In the genomic region with DNA sequence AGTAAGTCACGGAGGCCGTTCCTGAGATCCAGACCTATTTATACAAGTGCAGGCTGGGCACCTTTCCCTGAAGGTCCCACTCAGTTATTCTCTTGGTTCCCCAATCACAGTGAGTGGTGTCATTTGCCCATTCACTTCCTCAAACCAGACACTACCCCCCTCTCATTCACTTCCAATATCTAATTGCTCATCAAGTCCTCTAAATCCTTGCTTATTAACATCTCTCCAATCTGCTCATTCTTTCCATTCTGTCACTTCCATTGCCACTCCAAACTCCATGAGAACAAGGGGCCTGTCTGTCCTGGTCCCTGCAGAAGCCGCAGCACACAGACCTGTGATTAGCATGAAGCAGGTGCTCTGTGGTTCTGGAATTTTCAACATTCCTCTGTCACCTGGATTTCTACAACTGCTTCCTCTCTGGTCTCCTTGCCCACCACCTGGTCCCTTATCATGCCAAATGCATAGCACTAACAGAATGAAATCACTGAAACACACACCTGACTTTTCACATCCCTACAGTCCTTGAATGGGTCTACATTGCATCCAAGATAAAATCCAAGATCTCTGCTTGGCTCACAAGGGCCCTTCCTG, we compare ENCODE assay signal across 11 cellular contexts. TPM values are rescaled to one million over a fixed set of nuclear protein-coding genes. Genes with fewer than 3 reads are reported as not detected.
DNase-seq lines count a peak whose midpoint lies in the region; ATAC-seq and TF ChIP-seq lines count a peak whose summit lies in the region.
"Had no signal": no experiment of that assay in that cellular context is flagged by ENCODE, and none has a peak within 500 bp of the region (broad histone marks: within the 10 kb centered on the region; RNA-seq: fewer than 3 reads in every experiment).

No MANE protein-coding gene starts in this region.

- no peak for TF ChIP-seq CTCF in endodermal cell (conservative IDR thresholded peaks at IDR 0.05)

- POLR2A ChIA-PET in CD8-positive, alpha-beta memory T cell (lab: Charles Lee): no interaction called here
- POLR2A ChIA-PET in activated CD8-positive, alpha-beta T cell treated with anti-CD3 and anti-CD28 coated beads, Interleukin-2, amount 10 ng/mL, durations not matched to agents 7 days and 5 days (lab: Charles Lee): no interaction called here

- WGBS in endodermal cell (ENCODE audit: insufficient coverage in 1 of 2, insufficient read length in 1 of 2), 2 experiments: 86 to 92% methylated on average over 3 of the region's 3 CpGs

- DNase-seq in AML-193 (lab: John Stamatoyannopoulos, UW): peak; percentile 30 to 41
- no peak for DNase-seq in CD8-positive, alpha-beta memory T cell
- DNase-seq in activated CD8-positive, alpha-beta T cell treated with anti-CD3 and anti-CD28 coated beads, Interleukin-2, amount 10 ng/mL, durations not matched to agents 7 days and 5 days: no peak
- DNase-seq in left lobe of liver (ENCODE audit: low spot score): no peak
- DNase-seq in RKO (ENCODE audit: low spot score): no peak
- DNase-seq in endodermal cell: no peak
- DNase-seq in NCI-H446 treated with DMSO at 0.1 percent for 48 hours (lab: John Stamatoyannopoulos, UW): no peak
- DNase-seq: kidney, NCI-H1436 treated with DMSO at 0.1 percent for 48 hours had no signal

- no peak overlapping the region for H3K4me3 ChIP-seq in CD8-positive, alpha-beta memory T cell (ENCODE audit: low read length)
- no peak overlapping the region for H3K4me3 ChIP-seq in endodermal cell (ENCODE audit: low read length)
- H3K4me3 ChIP-seq: gastroesophageal sphincter had no signal

- no peaks in the 10 kb centered on the region for H3K36me3 ChIP-seq in CD8-positive, alpha-beta memory T cell (ENCODE audit: insufficient read depth, low read length)
- H3K36me3 ChIP-seq in endodermal cell (ENCODE audit: control insufficient read depth, insufficient read depth, low read length): no peaks in the 10 kb centered on the region
- H3K36me3 ChIP-seq: gastroesophageal sphincter had no signal

- CTCF ChIA-PET in CD8-positive, alpha-beta memory T cell (lab: Charles Lee): interaction anchor here (1.2 to 1.8 kb wide), 2 partner anchors 8 to 56 kb away, joined by 3 to 4 read pairs; partner anchors contain the start of gene ATXN1
- CTCF ChIA-PET in activated CD8-positive, alpha-beta T cell treated with anti-CD3 and anti-CD28 coated beads, Interleukin-2, amount 10 ng/mL, durations not matched to agents 7 days and 5 days (lab: Charles Lee): no interaction called here

- peaks cover 57 to 81% (median 79%) of the 10 kb centered on the region in 3 donors for H3K4me1 Mint-ChIP-seq in CD8-positive, alpha-beta memory T cell
- H3K4me1 Mint-ChIP-seq in activated CD8-positive, alpha-beta T cell treated with anti-CD3 and anti-CD28 coated beads, Interleukin-2, amount 10 ng/mL, durations not matched to agents 7 days and 5 days (ENCODE audit: low read depth): peaks cover 52% of the 10 kb centered on the region
- H3K4me1 Mint-ChIP-seq in endodermal cell: peaks cover 12% of the 10 kb centered on the region

- peak overlapping the region; percentile 31 to 87 (median 76) for H3K27ac Mint-ChIP-seq in CD8-positive, alpha-beta memory T cell
- peak overlapping the region; percentile 12 for H3K27ac Mint-ChIP-seq in activated CD8-positive, alpha-beta T cell treated with anti-CD3 and anti-CD28 coated beads, Interleukin-2, amount 10 ng/mL, durations not matched to agents 7 days and 5 days
- H3K27ac Mint-ChIP-seq in endodermal cell: no peak overlapping the region

- H3K27me3 Mint-ChIP-seq in CD8-positive, alpha-beta memory T cell: no peaks in the 10 kb centered on the region
- H3K27me3 Mint-ChIP-seq in activated CD8-positive, alpha-beta T cell treated with anti-CD3 and anti-CD28 coated beads, Interleukin-2, amount 10 ng/mL, durations not matched to agents 7 days and 5 days (ENCODE audit: low read depth): no peaks in the 10 kb centered on the region
- no peaks in the 10 kb centered on the region for H3K27me3 Mint-ChIP-seq in endodermal cell (ENCODE audit: insufficient read depth)

- peaks cover 0 to 5% (median 3%) of the 10 kb centered on the region in 3 donors for H3K36me3 Mint-ChIP-seq in CD8-positive, alpha-beta memory T cell
- H3K36me3 Mint-ChIP-seq in activated CD8-positive, alpha-beta T cell treated with anti-CD3 and anti-CD28 coated beads, Interleukin-2, amount 10 ng/mL, durations not matched to agents 7 days and 5 days (ENCODE audit: low read depth): peaks cover 11% of the 10 kb centered on the region
- no peaks in the 10 kb centered on the region for H3K36me3 Mint-ChIP-seq in endodermal cell (ENCODE audit: low read depth)

- H3K9me3 Mint-ChIP-seq in CD8-positive, alpha-beta memory T cell: no peaks in the 10 kb centered on the region
- H3K9me3 Mint-ChIP-seq in activated CD8-positive, alpha-beta T cell treated with anti-CD3 and anti-CD28 coated beads, Interleukin-2, amount 10 ng/mL, durations not matched to agents 7 days and 5 days (ENCODE audit: insufficient read depth): no peaks in the 10 kb centered on the region
- peaks cover 4% of the 10 kb centered on the region for H3K9me3 Mint-ChIP-seq in endodermal cell

- no peak overlapping the region for H3K9ac ChIP-seq in endodermal cell (ENCODE audit: extremely low read depth, low read length, poor library complexity, severe bottlenecking)

- H3K4me1 ChIP-seq in CD8-positive, alpha-beta memory T cell (ENCODE audit: insufficient read depth, low read length): peaks cover 32% of the 10 kb centered on the region
- peaks cover 1% of the 10 kb centered on the region for H3K4me1 ChIP-seq in endodermal cell (ENCODE audit: control insufficient read depth, insufficient read depth, low read length)

- ATAC-seq in activated CD8-positive, alpha-beta T cell treated with anti-CD3 and anti-CD28 coated beads, Interleukin-2, amount 10 ng/mL, durations not matched to agents 7 days and 5 days: no peak
- ATAC-seq in left lobe of liver: peak; percentile 23
- ATAC-seq in HG03175 (IDR thresholded peaks at IDR 0.05; ENCODE audit: unreplicated experiment): no peak
- ATAC-seq: gastroesophageal sphincter had no signal

- H3K9me3 ChIP-seq in CD8-positive, alpha-beta memory T cell (ENCODE audit: low read length): no peaks in the 10 kb centered on the region
- no peaks in the 10 kb centered on the region for H3K9me3 ChIP-seq in endodermal cell (ENCODE audit: control insufficient read depth, low read length)
- H3K9me3 ChIP-seq: gastroesophageal sphincter had no signal

- peak overlapping the region in 6 of 7 donors; percentile 23 to 84 (median 58) for H3K4me3 Mint-ChIP-seq in CD8-positive, alpha-beta memory T cell
- no peak overlapping the region for H3K4me3 Mint-ChIP-seq in activated CD8-positive, alpha-beta T cell treated with anti-CD3 and anti-CD28 coated beads, Interleukin-2, amount 10 ng/mL, durations not matched to agents 7 days and 5 days
- H3K4me3 Mint-ChIP-seq in endodermal cell: no peak overlapping the region

- H3K27ac ChIP-seq in CD8-positive, alpha-beta memory T cell (ENCODE audit: low read depth, low read length): no peak overlapping the region
- no peak overlapping the region for H3K27ac ChIP-seq in endodermal cell (ENCODE audit: low read depth, low read length)

- H3K27me3 ChIP-seq in CD8-positive, alpha-beta memory T cell (ENCODE audit: insufficient read depth, low read length, poor library complexity, severe bottlenecking): no peaks in the 10 kb centered on the region
- H3K27me3 ChIP-seq in endodermal cell (ENCODE audit: control insufficient read depth, insufficient read depth, low read length, poor library complexity, severe bottlenecking): no peaks in the 10 kb centered on the region
- H3K27me3 ChIP-seq: gastroesophageal sphincter had no signal

RNA-seq across cellular contexts. Expression of gene ATXN1, which starts 55.8 kb away (rescaled TPM):
- total RNA-seq in CD8-positive, alpha-beta memory T cell: 100 to 1,000 TPM; 111 to 114 TPM
- 20.0 TPM for polyA plus RNA-seq in CD8-positive, alpha-beta memory T cell
- total RNA-seq in activated CD8-positive, alpha-beta T cell treated with anti-CD3 and anti-CD28 coated beads, Interleukin-2, amount 10 ng/mL, durations not matched to agents 7 days and 5 days: 10 to 100 TPM; 36.7 to 42.9 TPM
- total RNA-seq in left lobe of liver: 29.5 TPM
- total RNA-seq in endodermal cell: 10 to 100 TPM; 10.4 to 15.9 TPM
- polyA plus RNA-seq in endodermal cell (2013, experiment 1 of 2): 4.0 TPM
- 4.2 TPM for polyA plus RNA-seq in endodermal cell (2013, experiment 2 of 2)

Comparison
In these comparisons a context has a peak if more than half of its experiments do, and no peak if none do; other contexts are left out.
1. DNase-seq: peak in AML-193 (2 of 2); none in CD8-positive, alpha-beta memory T cell (0 of 5), activated CD8-positive, alpha-beta T cell treated with anti-CD3 and anti-CD28 coated beads, Interleukin-2, amount 10 ng/mL, durations not matched to agents 7 days and 5 days (single experiment), left lobe of liver (single experiment), RKO (single experiment), endodermal cell (single experiment) and NCI-H446 treated with DMSO at 0.1 percent for 48 hours (single experiment).
2. H3K4me3 Mint-ChIP-seq: peak in CD8-positive, alpha-beta memory T cell (6 of 7); none in activated CD8-positive, alpha-beta T cell treated with anti-CD3 and anti-CD28 coated beads, Interleukin-2, amount 10 ng/mL, durations not matched to agents 7 days and 5 days (single experiment) and endodermal cell (single experiment).